In genomic region chr11:69513663-69514062, GRCh38 we compare ENCODE assay signal across 1 cellular context.
TF ChIP-seq lines count a peak whose summit lies in the region.

No MANE protein-coding gene starts in this region.

TF ChIP-seq in GM23338, 12 proteins besides CTCF, POLR2A, EP300 and RAD21 (continued from another document):
- no peak for TF ChIP-seq ZNF462 (CRISPR knock-in tag; IDR thresholded peaks at IDR 0.05)
- no peak for TF ChIP-seq ETS1 (IDR thresholded peaks at IDR 0.05)
- no peak for TF ChIP-seq STAT1 (IDR thresholded peaks at IDR 0.05; ENCODE audit: unreplicated experiment)
- TF ChIP-seq NANOG (IDR thresholded peaks at IDR 0.05; ENCODE audit: borderline replicate concordance) = no peak
TF ChIP-seq in GM23338: peak in this region for 0.
